24 cellular contexts compared by ENCODE assay signal in the genomic region with DNA sequence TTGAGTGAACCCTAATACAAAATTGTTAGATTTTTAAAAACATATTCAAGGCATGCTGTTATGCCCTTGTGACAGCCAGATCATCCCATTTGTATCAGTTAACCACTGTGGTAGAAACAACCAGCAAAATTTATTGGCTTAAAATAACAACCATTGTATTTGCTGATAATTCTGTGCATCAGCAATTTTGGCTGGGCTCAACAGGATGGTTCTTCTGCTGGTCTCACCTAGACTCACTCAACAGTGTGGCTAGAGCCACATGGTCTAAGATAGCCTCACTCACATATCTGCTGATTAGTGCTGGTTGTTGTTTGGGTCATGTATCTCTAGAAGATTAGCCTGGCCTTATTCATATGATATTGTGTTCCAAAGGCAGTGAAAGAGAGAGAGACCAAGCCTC.
DNase-seq lines count a peak whose midpoint lies in the region; ATAC-seq, FAIRE-seq and TF ChIP-seq lines count a peak whose summit lies in the region.
"Had no signal": no experiment of that assay in that cellular context is flagged by ENCODE, and none has a peak within 500 bp of the region (broad histone marks: within the 10 kb centered on the region; RNA-seq: fewer than 3 reads in every experiment).

No MANE protein-coding gene starts in this region.

- H3K9ac ChIP-seq in HepG2 (ENCODE audit: insufficient read depth, low read depth, low read length), result no peak overlapping the region
- no peak overlapping the region for H3K9ac ChIP-seq in mesendoderm (ENCODE audit: low read length)
- H3K9ac ChIP-seq: BLaER1 treated with 17β-estradiol and CSF1 and Interleukin-3, amounts not matched to agents 10 nM and 100 nM had no signal

- TF ChIP-seq CTCF in HepG2 (CRISPR knock-in tag; IDR thresholded peaks at IDR 0.05), result no peak
- no peak for TF ChIP-seq CTCF in right lobe of liver (IDR thresholded peaks at IDR 0.05)
- no peak for TF ChIP-seq CTCF in HEK293 (tag by site-specific recombination; IDR thresholded peaks at IDR 0.05)
- TF ChIP-seq CTCF in bronchial epithelial cell (IDR thresholded peaks at IDR 0.05; ENCODE audit: insufficient read depth, low read length, severe bottlenecking), result no peak

- H2AFZ ChIP-seq in HepG2 (ENCODE audit: low read length), result no peak overlapping the region

- H3K9me3 ChIP-seq in HepG2 (ENCODE audit: low read length), result 0 out of 2 replicates have a peak, but pooled peaks cover 6% of the 10 kb centered on the region
- H3K9me3 ChIP-seq in right lobe of liver, result no peaks in the 10 kb centered on the region
- H3K9me3 ChIP-seq in HEK293 (ENCODE audit: control insufficient read depth, insufficient read depth, low read depth, low read length), result no peaks in the 10 kb centered on the region

- BruUV-seq in HepG2 (replicated peaks; lab: Mats Ljungman, UMichigan), result no TSS peak

- no peaks in the 10 kb centered on the region for H4K20me1 ChIP-seq in HepG2 (ENCODE audit: insufficient read depth, low read length)
- H4K20me1 ChIP-seq: BLaER1 treated with 17β-estradiol and CSF1 and Interleukin-3, amounts not matched to agents 10 nM and 100 nM had no signal

- H3K56ac ChIP-seq in mesendoderm (ENCODE audit: low read length), result no peak overlapping the region

- ATAC-seq in HepG2, result no peak
- no peak for ATAC-seq in right lobe of liver
- no peak for ATAC-seq in GM21723 (IDR thresholded peaks at IDR 0.05; ENCODE audit: unreplicated experiment)
- ATAC-seq: CD8-positive, alpha-beta T cell had no signal

- H3K23ac ChIP-seq in mesendoderm (ENCODE audit: low read length), result no peak overlapping the region

- in situ Hi-C loops in HepG2 (cut with HindIII; ENCODE audit: extremely low pct_ligation_motif_present, low pct_unique_long_range_greater_than_20kb), result no loop called here

- POLR2A ChIA-PET in HepG2 (lab: Yijun Ruan, JAX) (no interaction called here), HEK293 (lab: Yijun Ruan, JAX) (no interaction called here)

- DNase-seq in HepG2 (ENCODE audit: low spot score), result no peak
- no peak for DNase-seq in right lobe of liver
- no peak for DNase-seq in bronchial epithelial cell (ENCODE audit: low read depth)
- no peak for DNase-seq in mesendoderm
- no peak for DNase-seq in activated CD4-positive, alpha-beta T cell treated with anti-CD3 and anti-CD28 coated beads, Interleukin-2, amount 10 ng/mL, durations not matched to agents 24 days and 14 days
- no peak for DNase-seq in kidney glomerular epithelial cell (lab: John Stamatoyannopoulos, UW)
- DNase-seq: AML-193; Caco-2; Calu3; CD4-positive, alpha-beta T cell; CD8-positive, alpha-beta T cell; DMS79 treated with DMSO at 0.1 percent for 48 hours; GF-D8 had no signal

- no peak overlapping the region for H3K27ac Mint-ChIP-seq in activated CD4-positive, alpha-beta T cell treated with anti-CD3 and anti-CD28 coated beads, Interleukin-2, amount 10 ng/mL, durations not matched to agents 24 days and 14 days
- H3K27ac Mint-ChIP-seq: B cell; CD4-positive, alpha-beta T cell; CD8-positive, alpha-beta T cell had no signal

- no peak overlapping the region for H3K4me3 Mint-ChIP-seq in activated CD4-positive, alpha-beta T cell treated with anti-CD3 and anti-CD28 coated beads, Interleukin-2, amount 10 ng/mL, durations not matched to agents 24 days and 14 days
- H3K4me3 Mint-ChIP-seq: B cell; CD4-positive, alpha-beta T cell; CD8-positive, alpha-beta T cell had no signal

- H3K4ac ChIP-seq in mesendoderm (ENCODE audit: low read depth, low read length), result no peak overlapping the region

- H3K27me3 Mint-ChIP-seq in activated CD4-positive, alpha-beta T cell treated with anti-CD3 and anti-CD28 coated beads, Interleukin-2, amount 10 ng/mL, durations not matched to agents 24 days and 14 days, result no peaks in the 10 kb centered on the region
- H3K27me3 Mint-ChIP-seq: B cell; CD4-positive, alpha-beta T cell had no signal

- no peaks in the 10 kb centered on the region for H3K36me3 ChIP-seq in HepG2 (replicated peaks in 1 of 2; ENCODE audit: control insufficient read depth in 1 of 2, insufficient read depth in 2 of 2, low read length in 2 of 2)
- H3K36me3 ChIP-seq in right lobe of liver, result no peaks in the 10 kb centered on the region
- H3K36me3 ChIP-seq in HEK293 (ENCODE audit: control insufficient read depth in 2 of 2, insufficient read depth in 1 of 2, low read length in 2 of 2), result no peaks in the 10 kb centered on the region
- H3K36me3 ChIP-seq in bronchial epithelial cell (ENCODE audit: control insufficient read depth, insufficient read depth, low read length), result no peaks in the 10 kb centered on the region
- no peaks in the 10 kb centered on the region for H3K36me3 ChIP-seq in mesendoderm (ENCODE audit: control insufficient read depth, insufficient read depth, low read length)
- H3K36me3 ChIP-seq: BLaER1 treated with 17β-estradiol and CSF1 and Interleukin-3, amounts not matched to agents 10 nM and 100 nM had no signal

- no peaks in the 10 kb centered on the region for H3K4me1 Mint-ChIP-seq in activated CD4-positive, alpha-beta T cell treated with anti-CD3 and anti-CD28 coated beads, Interleukin-2, amount 10 ng/mL, durations not matched to agents 24 days and 14 days
- H3K4me1 Mint-ChIP-seq: B cell had no signal

- peak overlapping the region; percentile 22 for H2BK5ac ChIP-seq in mesendoderm (ENCODE audit: low read length)

- H3K36me3 Mint-ChIP-seq in activated CD4-positive, alpha-beta T cell treated with anti-CD3 and anti-CD28 coated beads, Interleukin-2, amount 10 ng/mL, durations not matched to agents 24 days and 14 days (ENCODE audit: low read depth), result no peaks in the 10 kb centered on the region
- H3K36me3 Mint-ChIP-seq: CD8-positive, alpha-beta T cell had no signal

- H3K27ac ChIP-seq in HepG2 (ENCODE audit: extremely low read length, insufficient read depth, low read length), result no peak overlapping the region
- H3K27ac ChIP-seq in right lobe of liver, result no peak overlapping the region
- no peak overlapping the region for H3K27ac ChIP-seq in HEK293 (ENCODE audit: extremely low read depth, low read depth, low read length)
- H3K27ac ChIP-seq in mesendoderm (ENCODE audit: low read depth, low read length), result no peak overlapping the region
- H3K27ac ChIP-seq: 22Rv1; BLaER1 treated with 17β-estradiol and CSF1 and Interleukin-3, amounts not matched to agents 10 nM and 100 nM; C4-2B had no signal

- no peak overlapping the region for H3K18ac ChIP-seq in mesendoderm (ENCODE audit: low read length)

- intact Hi-C loops in HepG2 (cut with micrococcal nuclease; ENCODE audit: unreplicated experiment), result no loop called here
- intact Hi-C loops in right lobe of liver (cut with DNase I), result no loop called here
- intact Hi-C loops in activated CD4-positive, alpha-beta T cell treated with anti-CD3 and anti-CD28 coated beads, Interleukin-2, amount 10 ng/mL, durations not matched to agents 24 days and 14 days (cut with micrococcal nuclease), result no loop called here

- H3K4me3 ChIP-seq in HepG2 (replicated peaks in 1 of 3; ENCODE audit: insufficient read depth in 1 of 3, low read depth in 2 of 3, low read length in 3 of 3) (no peak overlapping the region), right lobe of liver (no peak overlapping the region), HEK293 (ENCODE audit: low read depth, low read length) (no peak overlapping the region), bronchial epithelial cell (ENCODE audit: low read depth, low read length) (no peak overlapping the region), mesendoderm (ENCODE audit: low read length) (no peak overlapping the region)
- H3K4me3 ChIP-seq: BLaER1 treated with 17β-estradiol and CSF1 and Interleukin-3, amounts not matched to agents 10 nM and 100 nM had no signal

- FAIRE-seq in HepG2 (lab: Jason Lieb, UNC), result no peak
- peak; percentile 13 for FAIRE-seq in bronchial epithelial cell (lab: Jason Lieb, UNC)
- FAIRE-seq: A204.1, D721Med, G401.6, GM12891, GM19239 had no signal

- H3K79me2 ChIP-seq in HepG2 (ENCODE audit: insufficient read depth, low read length) (no peaks in the 10 kb centered on the region), mesendoderm (ENCODE audit: control insufficient read depth, insufficient read depth, low read length) (no peaks in the 10 kb centered on the region)

- H3K27me3 ChIP-seq in HepG2 (ENCODE audit: control insufficient read depth in 1 of 2, insufficient read depth in 2 of 2, low read length in 2 of 2) (no peaks in the 10 kb centered on the region), right lobe of liver (no peaks in the 10 kb centered on the region), bronchial epithelial cell (ENCODE audit: control insufficient read depth, insufficient read depth, low read length) (no peaks in the 10 kb centered on the region), mesendoderm (ENCODE audit: insufficient read depth, low read length, poor library complexity) (no peaks in the 10 kb centered on the region)
- H3K27me3 ChIP-seq: BLaER1 treated with 17β-estradiol and CSF1 and Interleukin-3, amounts not matched to agents 10 nM and 100 nM had no signal

- H3K4me2 ChIP-seq in HepG2 (ENCODE audit: low read depth, low read length) (no peak overlapping the region), mesendoderm (ENCODE audit: low read length) (no peak overlapping the region)
- H3K4me2 ChIP-seq: BLaER1 treated with 17β-estradiol and CSF1 and Interleukin-3, amounts not matched to agents 10 nM and 100 nM had no signal

- TF ChIP-seq POLR2A in HepG2 (IDR thresholded peaks at IDR 0.05; ENCODE audit: insufficient read depth in 1 of 2, low read depth in 2 of 2, low read length in 2 of 2) (no peak), right lobe of liver (IDR thresholded peaks at IDR 0.05) (no peak)

- H3K4me1 ChIP-seq in HepG2 (ENCODE audit: insufficient read depth, low read length) (peaks cover 25% of the 10 kb centered on the region), right lobe of liver (no peaks in the 10 kb centered on the region), HEK293 (ENCODE audit: control insufficient read depth, insufficient read depth, low read length) (peaks cover 5% of the 10 kb centered on the region; the same call in 1 of the 2 replicates), mesendoderm (ENCODE audit: control insufficient read depth, low read depth, low read length) (no peaks in the 10 kb centered on the region)
- H3K4me1 ChIP-seq: BLaER1 treated with 17β-estradiol and CSF1 and Interleukin-3, amounts not matched to agents 10 nM and 100 nM; Caco-2 had no signal

- H4K8ac ChIP-seq in mesendoderm (ENCODE audit: low read depth, low read length), result no peak overlapping the region

- H2BK120ac ChIP-seq in mesendoderm (ENCODE audit: low read depth, low read length), result no peak overlapping the region

- TF ChIP-seq RAD21 in HepG2 (CRISPR knock-in tag; IDR thresholded peaks at IDR 0.05), result no peak

- H2AK5ac ChIP-seq in mesendoderm (ENCODE audit: low read length), result no peak overlapping the region

- CTCF ChIA-PET in HepG2 (lab: Yijun Ruan, JAX; ENCODE audit: low intra/inter-chr PET ratio, low total read pairs) (no interaction called here), HEK293 (lab: Yijun Ruan, JAX) (interaction anchor here (1.2 to 1.6 kb wide), 2 partner anchors 10 to 13 kb away, joined by 3 to 5 read pairs; no protein-coding TSS in a partner anchor)

- peaks cover 3% of the 10 kb centered on the region for H3K9me3 Mint-ChIP-seq in activated CD4-positive, alpha-beta T cell treated with anti-CD3 and anti-CD28 coated beads, Interleukin-2, amount 10 ng/mL, durations not matched to agents 24 days and 14 days

- no peak overlapping the region for H2BK15ac ChIP-seq in mesendoderm (replicated peaks; ENCODE audit: low read depth)

- no peaks in the 10 kb centered on the region for H3K79me1 ChIP-seq in mesendoderm (ENCODE audit: low read length)

- no peak for TF ChIP-seq EP300 in HepG2 (IDR thresholded peaks at IDR 0.05; ENCODE audit: low read depth in 2 of 2, low read length in 2 of 2)
- no peak for TF ChIP-seq EP300 in HepG2 (CRISPR knock-in tag; IDR thresholded peaks at IDR 0.05; ENCODE audit: borderline replicate concordance)

- H4K5ac ChIP-seq in mesendoderm (ENCODE audit: low read length), result no peak overlapping the region
